Comparison of ENCODE assay signal across 10 cellular contexts in the genomic region with DNA sequence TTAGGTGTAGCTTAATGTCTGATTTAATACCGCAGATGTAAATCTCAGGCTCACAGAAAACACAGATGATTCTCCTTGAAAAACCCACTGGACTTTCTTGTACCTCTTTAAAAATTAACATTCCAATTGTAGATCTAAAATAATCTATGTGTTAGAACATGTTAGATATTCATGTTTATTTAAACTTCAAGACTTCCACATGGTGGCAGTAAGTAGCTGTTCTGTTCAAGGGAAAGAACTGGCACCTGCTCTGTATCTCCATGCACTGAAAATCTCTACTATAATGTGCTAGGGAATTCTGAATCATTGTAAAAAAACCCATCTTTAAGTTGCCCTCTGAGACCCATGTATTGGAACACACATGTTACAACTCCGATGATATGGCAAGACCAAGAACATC.
DNase-seq lines count a peak whose midpoint lies in the region; ATAC-seq and TF ChIP-seq lines count a peak whose summit lies in the region.
"Had no signal": no experiment of that assay in that cellular context is flagged by ENCODE, and none has a peak within 500 bp of the region (broad histone marks: within the 10 kb centered on the region; RNA-seq: fewer than 3 reads in every experiment).

No MANE protein-coding gene starts in this region.

- TF ChIP-seq CTCF in epithelial cell of proximal tubule (conservative IDR thresholded peaks at IDR 0.05; ENCODE audit: low read depth, low read length): peak; percentile 45

- H3K4me3 ChIP-seq in epithelial cell of proximal tubule (ENCODE audit: low read depth, low read length): no peak overlapping the region

- ATAC-seq in HG03354 (IDR thresholded peaks at IDR 0.05; ENCODE audit: poor library complexity, severe bottlenecking, unreplicated experiment): no peak
- ATAC-seq: activated CD4-positive, CD25-positive, alpha-beta regulatory T cell treated with anti-CD3 and anti-CD28 coated beads, Interleukin-2, amount 50 U/mL, for 24 hours had no signal

- DNase-seq in DMS79 treated with DMSO at 0.1 percent for 48 hours (lab: John Stamatoyannopoulos, UW): peak; percentile 0
- DNase-seq in DMS79 (lab: John Stamatoyannopoulos, UW): no peak
- DNase-seq in NCI-H82 treated with DMSO at 0.1 percent for 48 hours (lab: John Stamatoyannopoulos, UW; ENCODE audit: unreplicated experiment): peak; percentile 12
- no peak for DNase-seq in epithelial cell of proximal tubule (ENCODE audit: low read depth)
- peak; percentile 42 for DNase-seq in retina
- DNase-seq in activated naive CD4-positive, alpha-beta T cell treated with Interleukin-2 at 50 U/mL for 16 hours: no peak
- no peak for DNase-seq in NK-92 (lab: John Stamatoyannopoulos, UW; ENCODE audit: unreplicated experiment)
- DNase-seq: 8988T had no signal

Comparison
In these comparisons a context has a peak if more than half of its experiments do, and no peak if none do; other contexts are left out.
1. DNase-seq: peak in DMS79 treated with DMSO at 0.1 percent for 48 hours (single experiment), NCI-H82 treated with DMSO at 0.1 percent for 48 hours (single experiment) and retina (single experiment); none in DMS79 (single experiment), epithelial cell of proximal tubule (single experiment), activated naive CD4-positive, alpha-beta T cell treated with Interleukin-2 at 50 U/mL for 16 hours (single experiment) and NK-92 (single experiment).